Comparison of ENCODE assay signal across 1 cellular context in genomic region chr1:110033421-110033820, GRCh38.
TF ChIP-seq lines count a peak whose summit lies in the region.

No MANE protein-coding gene starts in this region.

TF ChIP-seq in HCT116, 20 proteins besides CTCF, POLR2A, EP300 and RAD21:
- TF ChIP-seq EZH2phosphoT487 (IDR thresholded peaks at IDR 0.05; ENCODE audit: borderline replicate concordance): no peak
- TF ChIP-seq POLR2AphosphoS5 (IDR thresholded peaks at IDR 0.05; ENCODE audit: low read depth, low read length): no peak
- TF ChIP-seq SRF (IDR thresholded peaks at IDR 0.05; ENCODE audit: low read depth): no peak
- no peak for TF ChIP-seq ZFX (IDR thresholded peaks at IDR 0.05)
- TF ChIP-seq JUND (IDR thresholded peaks at IDR 0.05): no peak
- no peak for TF ChIP-seq TCF7L2 (IDR thresholded peaks at IDR 0.05; ENCODE audit: borderline replicate concordance, extremely low read depth, insufficient read depth, insufficient read length)
- TF ChIP-seq EGR1 (IDR thresholded peaks at IDR 0.05; ENCODE audit: low read depth): no peak
- TF ChIP-seq CBX3 (IDR thresholded peaks at IDR 0.05; ENCODE audit: low read depth): no peak
- TF ChIP-seq, protein P1, sequence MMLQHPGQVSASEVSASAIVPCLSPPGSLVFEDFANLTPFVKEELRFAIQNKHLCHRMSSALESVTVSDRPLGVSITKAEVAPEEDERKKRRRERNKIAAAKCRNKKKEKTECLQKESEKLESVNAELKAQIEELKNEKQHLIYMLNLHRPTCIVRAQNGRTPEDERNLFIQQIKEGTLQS (IDR thresholded peaks at IDR 0.05): no peak
- no peak for TF ChIP-seq FOSL1 (IDR thresholded peaks at IDR 0.05; ENCODE audit: low read depth)
- no peak for TF ChIP-seq ZNF274 (IDR thresholded peaks at IDR 0.05; ENCODE audit: low read depth, low read length)
- no peak for TF ChIP-seq ELF1 (IDR thresholded peaks at IDR 0.05; ENCODE audit: borderline replicate concordance, low read depth)
- no peak for TF ChIP-seq CEBPB (IDR thresholded peaks at IDR 0.05; ENCODE audit: low read depth)
- TF ChIP-seq YY1 (IDR thresholded peaks at IDR 0.05; ENCODE audit: extremely low read depth, insufficient replicate concordance, low read depth, low read length): no peak
- TF ChIP-seq EZH2 (IDR thresholded peaks at IDR 0.05): no peak
- no peak for TF ChIP-seq MAX (IDR thresholded peaks at IDR 0.05)
- TF ChIP-seq SP1 (IDR thresholded peaks at IDR 0.05; ENCODE audit: low read depth): no peak
- TF ChIP-seq, protein P2, sequence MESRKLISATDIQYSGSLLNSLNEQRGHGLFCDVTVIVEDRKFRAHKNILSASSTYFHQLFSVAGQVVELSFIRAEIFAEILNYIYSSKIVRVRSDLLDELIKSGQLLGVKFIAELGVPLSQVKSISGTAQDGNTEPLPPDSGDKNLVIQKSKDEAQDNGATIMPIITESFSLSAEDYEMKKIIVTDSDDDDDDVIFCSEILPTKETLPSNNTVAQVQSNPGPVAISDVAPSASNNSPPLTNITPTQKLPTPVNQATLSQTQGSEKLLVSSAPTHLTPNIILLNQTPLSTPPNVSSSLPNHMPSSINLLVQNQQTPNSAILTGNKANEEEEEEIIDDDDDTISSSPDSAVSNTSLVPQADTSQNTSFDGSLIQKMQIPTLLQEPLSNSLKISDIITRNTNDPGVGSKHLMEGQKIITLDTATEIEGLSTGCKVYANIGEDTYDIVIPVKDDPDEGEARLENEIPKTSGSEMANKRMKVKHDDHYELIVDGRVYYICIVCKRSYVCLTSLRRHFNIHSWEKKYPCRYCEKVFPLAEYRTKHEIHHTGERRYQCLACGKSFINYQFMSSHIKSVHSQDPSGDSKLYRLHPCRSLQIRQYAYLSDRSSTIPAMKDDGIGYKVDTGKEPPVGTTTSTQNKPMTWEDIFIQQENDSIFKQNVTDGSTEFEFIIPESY (IDR thresholded peaks at IDR 0.05; ENCODE audit: extremely low read depth, insufficient replicate concordance, low read length): no peak
- no peak for TF ChIP-seq SIN3A (IDR thresholded peaks at IDR 0.05; ENCODE audit: low read depth)
- no peak for TF ChIP-seq REST (IDR thresholded peaks at IDR 0.05; ENCODE audit: low read depth)
